ENCODE assay signal across 1 cellular context in the genomic region with DNA sequence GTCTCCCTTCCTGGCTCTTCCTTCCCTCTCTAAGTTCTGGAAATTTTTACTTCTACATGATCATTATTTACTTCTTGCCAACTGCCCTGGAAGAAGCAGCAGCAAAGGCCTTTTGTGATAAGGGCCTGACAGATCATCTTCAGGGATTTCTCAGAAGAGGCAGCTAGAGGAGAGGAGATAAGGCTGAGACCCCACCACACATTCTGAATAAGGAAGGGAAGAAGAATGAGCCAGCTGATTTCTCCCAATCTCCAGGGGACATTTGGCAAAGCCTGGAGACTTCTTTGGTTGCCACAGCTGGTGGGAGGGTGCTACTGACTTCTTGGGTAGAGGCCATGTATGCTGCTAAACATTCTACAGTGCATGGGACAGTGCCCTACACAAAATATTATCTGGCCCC.
TF ChIP-seq lines count a peak whose summit lies in the region.

No MANE protein-coding gene starts in this region.

TF ChIP-seq in K562, 482 proteins besides CTCF, POLR2A, EP300 and RAD21 (continued from another document and continues in another):
- TF ChIP-seq CHD7 (IDR thresholded peaks at IDR 0.05; ENCODE audit: low read depth, low read length) (no peak), ZNF184 (CRISPR knock-in tag; IDR thresholded peaks at IDR 0.05) (no peak), NFE2L1 (tag; IDR thresholded peaks at IDR 0.05; ENCODE audit: borderline replicate concordance, low read depth) (no peak), CCAR2 (IDR thresholded peaks at IDR 0.05; ENCODE audit: low read depth, low read length) (no peak), ZNF77 (CRISPR knock-in tag; IDR thresholded peaks at IDR 0.05) (no peak), NFE2 (IDR thresholded peaks at IDR 0.05; ENCODE audit: low read depth) (peak; percentile 61), MTA3 (IDR thresholded peaks at IDR 0.05; ENCODE audit: borderline replicate concordance) (peak; percentile 73; the same call in 1 of the 2 replicates), ZNF133 (CRISPR knock-in tag; IDR thresholded peaks at IDR 0.05) (no peak), MECOM (CRISPR knock-in tag; IDR thresholded peaks at IDR 0.05) (peak; percentile 98), POLR2B (IDR thresholded peaks at IDR 0.05; ENCODE audit: low read depth, partially characterized antibody) (no peak), ETS2 (tag; IDR thresholded peaks at IDR 0.05; ENCODE audit: borderline replicate concordance, poor library complexity, severe bottlenecking) (no peak), HMG20A (CRISPR knock-in tag; conservative IDR thresholded peaks at IDR 0.05) (no peak), NR2C2 (CRISPR knock-in tag; IDR thresholded peaks at IDR 0.05) (no peak), NR2C2 (tag; IDR thresholded peaks at IDR 0.05) (no peak), ZBTB8A (IDR thresholded peaks at IDR 0.05; ENCODE audit: partially characterized antibody) (no peak), PCBP2 (IDR thresholded peaks at IDR 0.05; ENCODE audit: low read depth, low read length, poor library complexity, severe bottlenecking) (no peak), ZZZ3 (IDR thresholded peaks at IDR 0.05) (no peak), IFI16 (CRISPR knock-in tag; IDR thresholded peaks at IDR 0.05) (no peak), CHD4 (IDR thresholded peaks at IDR 0.05; ENCODE audit: insufficient read depth, insufficient replicate concordance, low read depth, low read length, poor library complexity, severe bottlenecking) (no peak), ATF7 (IDR thresholded peaks at IDR 0.05) (peak; percentile 26), BRF1 (IDR thresholded peaks at IDR 0.05; ENCODE audit: borderline replicate concordance, extremely low read depth, insufficient read length) (no peak), SAFB2 (IDR thresholded peaks at IDR 0.05; ENCODE audit: borderline replicate concordance, low read depth, low read length, severe bottlenecking) (no peak), FOXJ2 (tag; IDR thresholded peaks at IDR 0.05) (no peak), STAG1 (CRISPR knock-in tag; IDR thresholded peaks at IDR 0.05; ENCODE audit: borderline replicate concordance) (no peak), SMAD4 (CRISPR knock-in tag; conservative IDR thresholded peaks at IDR 0.05) (peak; percentile 72), MBD2 (IDR thresholded peaks at IDR 0.05; ENCODE audit: borderline replicate concordance, low read depth) (peak; percentile 48; the same call in 1 of the 2 replicates), NUFIP1 (IDR thresholded peaks at IDR 0.05; ENCODE audit: partially characterized antibody) (no peak), KDM2B (CRISPR knock-in tag; IDR thresholded peaks at IDR 0.05) (no peak), JUND (IDR thresholded peaks at IDR 0.05; ENCODE audit: borderline replicate concordance, low read depth, low read length) (peak; percentile 79), JUND (tag; IDR thresholded peaks at IDR 0.05; ENCODE audit: borderline replicate concordance, low read depth, low read length) (peak; percentile 48; the same call in 1 of the 3 replicates), ZNF282 (CRISPR knock-in tag; IDR thresholded peaks at IDR 0.05) (no peak), HDAC6 (IDR thresholded peaks at IDR 0.05; ENCODE audit: low read depth, low read length) (no peak), RFX1 (IDR thresholded peaks at IDR 0.05) (no peak), ZNF668 (CRISPR knock-in tag; IDR thresholded peaks at IDR 0.05) (no peak), ZNF263 (CRISPR knock-in tag; IDR thresholded peaks at IDR 0.05; ENCODE audit: borderline replicate concordance) (no peak), CHCHD3 (CRISPR knock-in tag; IDR thresholded peaks at IDR 0.05) (no peak), USF2 (CRISPR knock-in tag; IDR thresholded peaks at IDR 0.05) (no peak), POLR2AphosphoS2 (IDR thresholded peaks at IDR 0.05; ENCODE audit: low read length) (no peak), CCNT2 (IDR thresholded peaks at IDR 0.05; ENCODE audit: borderline replicate concordance, extremely low read depth, insufficient read length, low read depth, low read length) (peak; percentile 53), HMG20B (CRISPR knock-in tag; IDR thresholded peaks at IDR 0.05) (no peak)
- TF ChIP-seq, protein P1, sequence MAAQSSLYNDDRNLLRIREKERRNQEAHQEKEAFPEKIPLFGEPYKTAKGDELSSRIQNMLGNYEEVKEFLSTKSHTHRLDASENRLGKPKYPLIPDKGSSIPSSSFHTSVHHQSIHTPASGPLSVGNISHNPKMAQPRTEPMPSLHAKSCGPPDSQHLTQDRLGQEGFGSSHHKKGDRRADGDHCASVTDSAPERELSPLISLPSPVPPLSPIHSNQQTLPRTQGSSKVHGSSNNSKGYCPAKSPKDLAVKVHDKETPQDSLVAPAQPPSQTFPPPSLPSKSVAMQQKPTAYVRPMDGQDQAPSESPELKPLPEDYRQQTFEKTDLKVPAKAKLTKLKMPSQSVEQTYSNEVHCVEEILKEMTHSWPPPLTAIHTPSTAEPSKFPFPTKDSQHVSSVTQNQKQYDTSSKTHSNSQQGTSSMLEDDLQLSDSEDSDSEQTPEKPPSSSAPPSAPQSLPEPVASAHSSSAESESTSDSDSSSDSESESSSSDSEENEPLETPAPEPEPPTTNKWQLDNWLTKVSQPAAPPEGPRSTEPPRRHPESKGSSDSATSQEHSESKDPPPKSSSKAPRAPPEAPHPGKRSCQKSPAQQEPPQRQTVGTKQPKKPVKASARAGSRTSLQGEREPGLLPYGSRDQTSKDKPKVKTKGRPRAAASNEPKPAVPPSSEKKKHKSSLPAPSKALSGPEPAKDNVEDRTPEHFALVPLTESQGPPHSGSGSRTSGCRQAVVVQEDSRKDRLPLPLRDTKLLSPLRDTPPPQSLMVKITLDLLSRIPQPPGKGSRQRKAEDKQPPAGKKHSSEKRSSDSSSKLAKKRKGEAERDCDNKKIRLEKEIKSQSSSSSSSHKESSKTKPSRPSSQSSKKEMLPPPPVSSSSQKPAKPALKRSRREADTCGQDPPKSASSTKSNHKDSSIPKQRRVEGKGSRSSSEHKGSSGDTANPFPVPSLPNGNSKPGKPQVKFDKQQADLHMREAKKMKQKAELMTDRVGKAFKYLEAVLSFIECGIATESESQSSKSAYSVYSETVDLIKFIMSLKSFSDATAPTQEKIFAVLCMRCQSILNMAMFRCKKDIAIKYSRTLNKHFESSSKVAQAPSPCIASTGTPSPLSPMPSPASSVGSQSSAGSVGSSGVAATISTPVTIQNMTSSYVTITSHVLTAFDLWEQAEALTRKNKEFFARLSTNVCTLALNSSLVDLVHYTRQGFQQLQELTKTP (IDR thresholded peaks at IDR 0.05; ENCODE audit: low read depth in 1 of 2, partially characterized antibody in 2 of 2) = peak in 1 of 2 experiments; percentile 13
- TF ChIP-seq, protein P2, sequence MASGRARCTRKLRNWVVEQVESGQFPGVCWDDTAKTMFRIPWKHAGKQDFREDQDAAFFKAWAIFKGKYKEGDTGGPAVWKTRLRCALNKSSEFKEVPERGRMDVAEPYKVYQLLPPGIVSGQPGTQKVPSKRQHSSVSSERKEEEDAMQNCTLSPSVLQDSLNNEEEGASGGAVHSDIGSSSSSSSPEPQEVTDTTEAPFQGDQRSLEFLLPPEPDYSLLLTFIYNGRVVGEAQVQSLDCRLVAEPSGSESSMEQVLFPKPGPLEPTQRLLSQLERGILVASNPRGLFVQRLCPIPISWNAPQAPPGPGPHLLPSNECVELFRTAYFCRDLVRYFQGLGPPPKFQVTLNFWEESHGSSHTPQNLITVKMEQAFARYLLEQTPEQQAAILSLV (tag; IDR thresholded peaks at IDR 0.05) = no peak
- TF ChIP-seq, protein P3, sequence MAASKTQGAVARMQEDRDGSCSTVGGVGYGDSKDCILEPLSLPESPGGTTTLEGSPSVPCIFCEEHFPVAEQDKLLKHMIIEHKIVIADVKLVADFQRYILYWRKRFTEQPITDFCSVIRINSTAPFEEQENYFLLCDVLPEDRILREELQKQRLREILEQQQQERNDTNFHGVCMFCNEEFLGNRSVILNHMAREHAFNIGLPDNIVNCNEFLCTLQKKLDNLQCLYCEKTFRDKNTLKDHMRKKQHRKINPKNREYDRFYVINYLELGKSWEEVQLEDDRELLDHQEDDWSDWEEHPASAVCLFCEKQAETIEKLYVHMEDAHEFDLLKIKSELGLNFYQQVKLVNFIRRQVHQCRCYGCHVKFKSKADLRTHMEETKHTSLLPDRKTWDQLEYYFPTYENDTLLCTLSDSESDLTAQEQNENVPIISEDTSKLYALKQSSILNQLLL (CRISPR knock-in tag; IDR thresholded peaks at IDR 0.05; ENCODE audit: borderline replicate concordance) = no peak
- TF ChIP-seq, protein P4, sequence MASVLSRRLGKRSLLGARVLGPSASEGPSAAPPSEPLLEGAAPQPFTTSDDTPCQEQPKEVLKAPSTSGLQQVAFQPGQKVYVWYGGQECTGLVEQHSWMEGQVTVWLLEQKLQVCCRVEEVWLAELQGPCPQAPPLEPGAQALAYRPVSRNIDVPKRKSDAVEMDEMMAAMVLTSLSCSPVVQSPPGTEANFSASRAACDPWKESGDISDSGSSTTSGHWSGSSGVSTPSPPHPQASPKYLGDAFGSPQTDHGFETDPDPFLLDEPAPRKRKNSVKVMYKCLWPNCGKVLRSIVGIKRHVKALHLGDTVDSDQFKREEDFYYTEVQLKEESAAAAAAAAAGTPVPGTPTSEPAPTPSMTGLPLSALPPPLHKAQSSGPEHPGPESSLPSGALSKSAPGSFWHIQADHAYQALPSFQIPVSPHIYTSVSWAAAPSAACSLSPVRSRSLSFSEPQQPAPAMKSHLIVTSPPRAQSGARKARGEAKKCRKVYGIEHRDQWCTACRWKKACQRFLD (CRISPR knock-in tag; IDR thresholded peaks at IDR 0.05) = no peak
